1 cellular context compared by ENCODE assay signal in genomic region chr20:60126975-60127374, GRCh38.
TF ChIP-seq lines count a peak whose summit lies in the region.

No MANE protein-coding gene starts in this region.

TF ChIP-seq in HepG2, 621 proteins besides CTCF, POLR2A, EP300 and RAD21 (continued from another document):
- TF ChIP-seq ZNF276 (CRISPR knock-in tag; IDR thresholded peaks at IDR 0.05; ENCODE audit: low read depth) (no peak), ZBTB14 (CRISPR knock-in tag; IDR thresholded peaks at IDR 0.05) (no peak), ZNF337 (CRISPR knock-in tag; IDR thresholded peaks at IDR 0.05; ENCODE audit: borderline replicate concordance, low read depth) (no peak), ZNF564 (CRISPR knock-in tag; IDR thresholded peaks at IDR 0.05) (peak; percentile 96), NR2C2 (CRISPR knock-in tag; IDR thresholded peaks at IDR 0.05; ENCODE audit: borderline replicate concordance) (peak; percentile 66), HNF4G (IDR thresholded peaks at IDR 0.05; ENCODE audit: borderline replicate concordance, low read depth, low read length) (peak; percentile 89), HNF4G (CRISPR knock-in tag; IDR thresholded peaks at IDR 0.05; ENCODE audit: borderline replicate concordance, low read depth) (no peak), ZNF160 (CRISPR knock-in tag; IDR thresholded peaks at IDR 0.05) (no peak), ZNF543 (CRISPR knock-in tag; IDR thresholded peaks at IDR 0.05) (no peak), TARDBP (CRISPR knock-in tag; IDR thresholded peaks at IDR 0.05) (no peak), ZNF367 (CRISPR knock-in tag; IDR thresholded peaks at IDR 0.05; ENCODE audit: borderline replicate concordance) (no peak), NR2F1 (CRISPR knock-in tag; IDR thresholded peaks at IDR 0.05) (peak; percentile 66 to 69; a peak in 3 of 4 replicates), ZKSCAN5 (CRISPR knock-in tag; IDR thresholded peaks at IDR 0.05) (no peak), POLR2AphosphoS2 (IDR thresholded peaks at IDR 0.05; ENCODE audit: low read depth, low read length) (no peak), RFXAP (CRISPR knock-in tag; IDR thresholded peaks at IDR 0.05; ENCODE audit: borderline replicate concordance) (no peak), ZNF615 (CRISPR knock-in tag; IDR thresholded peaks at IDR 0.05; ENCODE audit: borderline replicate concordance) (no peak), ZFP62 (CRISPR knock-in tag; IDR thresholded peaks at IDR 0.05) (no peak), NCOA1 (CRISPR knock-in tag; IDR thresholded peaks at IDR 0.05) (no peak), ZNF383 (CRISPR knock-in tag; IDR thresholded peaks at IDR 0.05; ENCODE audit: borderline replicate concordance) (no peak), YEATS2 (CRISPR knock-in tag; IDR thresholded peaks at IDR 0.05; ENCODE audit: borderline replicate concordance) (no peak), KMT2B (CRISPR knock-in tag; IDR thresholded peaks at IDR 0.05) (no peak), ZNF780A (CRISPR knock-in tag; IDR thresholded peaks at IDR 0.05) (no peak), RARG (CRISPR knock-in tag; IDR thresholded peaks at IDR 0.05; ENCODE audit: low read depth) (no peak), THYN1 (CRISPR knock-in tag; IDR thresholded peaks at IDR 0.05; ENCODE audit: borderline replicate concordance, low read depth) (no peak), NR2F6 (IDR thresholded peaks at IDR 0.05) (peak; percentile 79), NR2F6 (CRISPR knock-in tag; IDR thresholded peaks at IDR 0.05) (peak; percentile 59; the same call in 1 of the 2 replicates), PAWR (CRISPR knock-in tag; IDR thresholded peaks at IDR 0.05; ENCODE audit: borderline replicate concordance) (no peak), NR2F2 (IDR thresholded peaks at IDR 0.05; ENCODE audit: borderline replicate concordance, low read depth) (0 out of 2 replicates have a peak, but pooled peaks have one; percentile 38), ERF (CRISPR knock-in tag; IDR thresholded peaks at IDR 0.05) (no peak), XRCC5 (optimal IDR thresholded peaks at IDR 0.05; ENCODE audit: low read length) (no peak), THAP7 (CRISPR knock-in tag; IDR thresholded peaks at IDR 0.05) (no peak)
- TF ChIP-seq, protein P1, sequence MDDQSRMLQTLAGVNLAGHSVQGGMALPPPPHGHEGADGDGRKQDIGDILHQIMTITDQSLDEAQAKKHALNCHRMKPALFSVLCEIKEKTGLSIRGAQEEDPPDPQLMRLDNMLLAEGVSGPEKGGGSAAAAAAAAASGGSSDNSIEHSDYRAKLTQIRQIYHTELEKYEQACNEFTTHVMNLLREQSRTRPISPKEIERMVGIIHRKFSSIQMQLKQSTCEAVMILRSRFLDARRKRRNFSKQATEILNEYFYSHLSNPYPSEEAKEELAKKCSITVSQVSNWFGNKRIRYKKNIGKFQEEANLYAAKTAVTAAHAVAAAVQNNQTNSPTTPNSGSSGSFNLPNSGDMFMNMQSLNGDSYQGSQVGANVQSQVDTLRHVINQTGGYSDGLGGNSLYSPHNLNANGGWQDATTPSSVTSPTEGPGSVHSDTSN (CRISPR knock-in tag; IDR thresholded peaks at IDR 0.05; ENCODE audit: borderline replicate concordance) = no peak
- TF ChIP-seq, protein P2, sequence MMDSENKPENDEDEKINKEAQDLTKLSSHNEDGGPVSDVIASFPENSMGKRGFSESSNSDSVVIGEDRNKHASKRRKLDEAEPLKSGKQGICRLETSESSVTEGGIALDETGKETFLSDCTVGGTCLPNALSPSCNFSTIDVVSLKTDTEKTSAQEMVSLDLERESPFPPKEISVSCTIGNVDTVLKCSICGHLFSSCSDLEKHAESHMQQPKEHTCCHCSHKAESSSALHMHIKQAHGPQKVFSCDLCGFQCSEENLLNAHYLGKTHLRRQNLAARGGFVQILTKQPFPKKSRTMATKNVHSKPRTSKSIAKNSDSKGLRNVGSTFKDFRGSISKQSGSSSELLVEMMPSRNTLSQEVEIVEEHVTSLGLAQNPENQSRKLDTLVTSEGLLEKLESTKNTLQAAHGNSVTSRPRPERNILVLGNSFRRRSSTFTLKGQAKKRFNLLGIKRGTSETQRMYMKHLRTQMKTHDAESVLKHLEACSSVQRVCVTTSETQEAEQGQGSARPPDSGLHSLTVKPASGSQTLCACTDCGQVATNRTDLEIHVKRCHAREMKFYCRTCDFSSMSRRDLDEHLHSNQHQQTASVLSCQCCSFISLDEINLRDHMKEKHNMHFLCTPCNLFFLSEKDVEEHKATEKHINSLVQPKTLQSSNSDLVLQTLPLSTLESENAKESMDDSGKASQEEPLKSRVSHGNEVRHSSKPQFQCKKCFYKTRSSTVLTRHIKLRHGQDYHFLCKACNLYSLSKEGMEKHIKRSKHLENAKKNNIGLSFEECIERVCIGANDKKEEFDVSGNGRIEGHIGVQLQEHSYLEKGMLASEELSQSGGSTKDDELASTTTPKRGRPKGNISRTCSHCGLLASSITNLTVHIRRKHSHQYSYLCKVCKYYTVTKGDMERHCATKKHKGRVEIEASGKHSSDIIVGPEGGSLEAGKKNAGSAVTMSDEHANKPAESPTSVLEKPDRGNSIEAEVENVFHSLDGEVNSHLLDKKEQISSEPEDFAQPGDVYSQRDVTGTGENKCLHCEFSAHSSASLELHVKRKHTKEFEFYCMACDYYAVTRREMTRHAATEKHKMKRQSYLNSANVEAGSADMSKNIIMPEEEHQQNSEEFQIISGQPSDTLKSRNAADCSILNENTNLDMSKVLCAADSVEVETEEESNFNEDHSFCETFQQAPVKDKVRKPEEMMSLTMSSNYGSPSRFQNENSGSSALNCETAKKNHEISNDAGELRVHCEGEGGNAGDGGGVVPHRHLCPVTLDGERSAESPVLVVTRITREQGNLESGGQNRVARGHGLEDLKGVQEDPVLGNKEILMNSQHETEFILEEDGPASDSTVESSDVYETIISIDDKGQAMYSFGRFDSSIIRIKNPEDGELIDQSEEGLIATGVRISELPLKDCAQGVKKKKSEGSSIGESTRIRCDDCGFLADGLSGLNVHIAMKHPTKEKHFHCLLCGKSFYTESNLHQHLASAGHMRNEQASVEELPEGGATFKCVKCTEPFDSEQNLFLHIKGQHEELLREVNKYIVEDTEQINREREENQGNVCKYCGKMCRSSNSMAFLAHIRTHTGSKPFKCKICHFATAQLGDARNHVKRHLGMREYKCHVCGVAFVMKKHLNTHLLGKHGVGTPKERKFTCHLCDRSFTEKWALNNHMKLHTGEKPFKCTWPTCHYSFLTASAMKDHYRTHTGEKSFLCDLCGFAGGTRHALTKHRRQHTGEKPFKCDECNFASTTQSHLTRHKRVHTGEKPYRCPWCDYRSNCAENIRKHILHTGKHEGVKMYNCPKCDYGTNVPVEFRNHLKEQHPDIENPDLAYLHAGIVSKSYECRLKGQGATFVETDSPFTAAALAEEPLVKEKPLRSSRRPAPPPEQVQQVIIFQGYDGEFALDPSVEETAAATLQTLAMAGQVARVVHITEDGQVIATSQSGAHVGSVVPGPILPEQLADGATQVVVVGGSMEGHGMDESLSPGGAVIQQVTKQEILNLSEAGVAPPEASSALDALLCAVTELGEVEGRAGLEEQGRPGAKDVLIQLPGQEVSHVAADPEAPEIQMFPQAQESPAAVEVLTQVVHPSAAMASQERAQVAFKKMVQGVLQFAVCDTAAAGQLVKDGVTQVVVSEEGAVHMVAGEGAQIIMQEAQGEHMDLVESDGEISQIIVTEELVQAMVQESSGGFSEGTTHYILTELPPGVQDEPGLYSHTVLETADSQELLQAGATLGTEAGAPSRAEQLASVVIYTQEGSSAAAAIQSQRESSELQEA (CRISPR knock-in tag; IDR thresholded peaks at IDR 0.05; ENCODE audit: not compliant biosample characterization) = no peak
TF ChIP-seq in HepG2: peak in this region for 15.
